In genomic region chr7:84510501-84510900, GRCh38 we compare ENCODE assay signal across 16 cellular contexts.
DNase-seq lines count a peak whose midpoint lies in the region; ATAC-seq and TF ChIP-seq lines count a peak whose summit lies in the region.
"Had no signal": no experiment of that assay in that cellular context is flagged by ENCODE, and none has a peak within 500 bp of the region (broad histone marks: within the 10 kb centered on the region; RNA-seq: fewer than 3 reads in every experiment).

No MANE protein-coding gene starts in this region.

- no peak for ATAC-seq in GM21717 (IDR thresholded peaks at IDR 0.05; ENCODE audit: unreplicated experiment)
- ATAC-seq in natural killer cell: no peak
- ATAC-seq: body of pancreas; effector memory CD8-positive, alpha-beta T cell; left colon had no signal

- no peaks in the 10 kb centered on the region for H3K27me3 Mint-ChIP-seq in natural killer cell (ENCODE audit: low read depth in 2 of 2)
- H3K27me3 Mint-ChIP-seq: effector memory CD8-positive, alpha-beta T cell had no signal

- H3K4me3 ChIP-seq in adipocyte (ENCODE audit: low read length) (no peak overlapping the region), fibroblast of pulmonary artery (replicated peaks; ENCODE audit: low read depth, low read length) (no peak overlapping the region)
- H3K4me3 ChIP-seq: body of pancreas, prostate gland, testis had no signal

- no peaks in the 10 kb centered on the region for H3K9me3 ChIP-seq in adipocyte (ENCODE audit: control insufficient read depth, low read length)
- H3K9me3 ChIP-seq: body of pancreas, prostate gland, testis had no signal

- H3K4me1 Mint-ChIP-seq in natural killer cell: no peaks in the 10 kb centered on the region

- peak overlapping the region; percentile 22 for H3K9ac ChIP-seq in adipocyte (ENCODE audit: low read length)

- peaks cover 15 to 17% of the 10 kb centered on the region in 2 donors for H3K9me3 Mint-ChIP-seq in natural killer cell

- no peaks in the 10 kb centered on the region for H3K27me3 ChIP-seq in adipocyte (replicated peaks; ENCODE audit: control insufficient read depth, insufficient read depth, low read length)
- H3K27me3 ChIP-seq: body of pancreas, testis had no signal

- no peaks in the 10 kb centered on the region for H3K36me3 ChIP-seq in adipocyte (ENCODE audit: control insufficient read depth, insufficient read depth, low read length, severe bottlenecking)
- H3K36me3 ChIP-seq: prostate gland had no signal

- no peaks in the 10 kb centered on the region for H3K36me3 Mint-ChIP-seq in natural killer cell

- intact Hi-C loops in natural killer cell (cut with micrococcal nuclease): no loop called here

- peak; percentile 40 for DNase-seq in AG20443 (ENCODE audit: low spot score)
- peak; percentile 65 for DNase-seq in adipocyte (ENCODE audit: low read depth)
- DNase-seq in fibroblast of pulmonary artery (ENCODE audit: low read depth): peak; percentile 49
- peak; percentile 52 for DNase-seq in non-pigmented ciliary epithelial cell (ENCODE audit: low read depth)
- DNase-seq in DMS53 treated with DMSO at 0.1 percent for 48 hours (lab: John Stamatoyannopoulos, UW; ENCODE audit: unreplicated experiment): no peak
- no peak for DNase-seq in activated naive CD4-positive, alpha-beta T cell treated with Interleukin-2 at 50 U/mL for 16 hours
- no peak for DNase-seq in natural killer cell
- DNase-seq: body of pancreas; effector memory CD8-positive, alpha-beta T cell; head of caudate nucleus; left colon; NCI-H2081; NCI-H69; testis had no signal

- no peak overlapping the region for H3K27ac Mint-ChIP-seq in natural killer cell
- H3K27ac Mint-ChIP-seq: effector memory CD8-positive, alpha-beta T cell had no signal

- peaks cover 46% of the 10 kb centered on the region for H3K4me1 ChIP-seq in adipocyte (ENCODE audit: control insufficient read depth, insufficient read depth, low read length)
- H3K4me1 ChIP-seq: body of pancreas, prostate gland, testis had no signal

- H3K4me3 Mint-ChIP-seq in natural killer cell: no peak overlapping the region
- H3K4me3 Mint-ChIP-seq: effector memory CD8-positive, alpha-beta T cell had no signal

- TF ChIP-seq CTCF in fibroblast of pulmonary artery (IDR thresholded peaks at IDR 0.05; ENCODE audit: low read length, missing control alignments) (no peak), natural killer cell (IDR thresholded peaks at IDR 0.05) (no peak)

Comparison
In these comparisons a context has a peak if more than half of its experiments do, and no peak if none do; other contexts are left out.
1. DNase-seq: peak in AG20443 (single experiment), adipocyte (single experiment), fibroblast of pulmonary artery (single experiment) and non-pigmented ciliary epithelial cell (single experiment); none in DMS53 treated with DMSO at 0.1 percent for 48 hours (single experiment), activated naive CD4-positive, alpha-beta T cell treated with Interleukin-2 at 50 U/mL for 16 hours (single experiment) and natural killer cell (single experiment).